26 cellular contexts compared by ENCODE assay signal in genomic region chr9:69195019-69195418, GRCh38.
"Had no signal": no experiment of that assay in that cellular context is flagged by ENCODE, and none has a peak within 500 bp of the region (broad histone marks: within the 10 kb centered on the region; RNA-seq: fewer than 3 reads in every experiment).

No MANE protein-coding gene starts in this region.

- DNase-seq: activated CD4-positive, alpha-beta T cell treated with anti-CD3 and anti-CD28 coated beads, Interleukin-2, amount 10 ng/mL, durations not matched to agents 24 days and 14 days; activated CD4-positive, alpha-beta T cell treated with anti-CD3 and anti-CD28 coated beads, Interleukin-2, amount 50 U/mL, for 48 hours; activated CD4-positive, CD25-positive, alpha-beta regulatory T cell treated with anti-CD3 and anti-CD28 coated beads, Interleukin-2, amount 50 U/mL, for 72 hours; activated CD8-positive, alpha-beta memory T cell treated with anti-CD3 and anti-CD28 coated beads, Interleukin-2, amount 10 ng/mL, durations not matched to agents 7 days and 5 days; activated effector memory CD4-positive, alpha-beta T cell treated with Interleukin-2 at 50 U/mL for 16 hours; activated naive CD4-positive, alpha-beta T cell; activated T-cell treated with anti-CD3 and anti-CD28 coated beads, Interleukin-2, amount 50 U/mL, for 24 hours; body of pancreas; MG63; MV-4-11; NCI-H1092 treated with DMSO at 0.1 percent for 48 hours; NCI-H146; NCI-H187 treated with DMSO at 0.1 percent for 48 hours; NCI-H2081 treated with DMSO at 0.1 percent for 48 hours; NCI-H2227 treated with DMSO at 0.1 percent for 48 hours; NCI-H446 treated with DMSO at 0.1 percent for 48 hours; NCI-H82; OCI-M1; Peyer's patch; SHP77 had no signal

- H3K27ac ChIP-seq: ascending aorta, body of pancreas, KMS-11, Peyer's patch, RWPE1, SJSA1 had no signal

- H3K27me3 ChIP-seq: ascending aorta, body of pancreas, MG63, Peyer's patch, SJSA1 had no signal

- ATAC-seq: activated CD8-positive, alpha-beta memory T cell treated with anti-CD3 and anti-CD28 coated beads, Interleukin-2, amount 10 ng/mL, durations not matched to agents 7 days and 5 days; body of pancreas; SK-N-SH treated with all-trans-retinoic acid at 6 μM for 48 hours; WTC11 had no signal

- H3K4me3 ChIP-seq: ascending aorta, body of pancreas, MG63, Peyer's patch, SJSA1 had no signal

- H3K4me1 ChIP-seq: SJSA1 had no signal

- H3K36me3 ChIP-seq: ascending aorta, MG63, Peyer's patch, SJSA1 had no signal

- H3K9me3 ChIP-seq: ascending aorta, body of pancreas, MG63, Peyer's patch, SJSA1 had no signal

- H3K9ac ChIP-seq: KMS-11 had no signal
